ENCODE assay signal across 8 cellular contexts in the genomic region with DNA sequence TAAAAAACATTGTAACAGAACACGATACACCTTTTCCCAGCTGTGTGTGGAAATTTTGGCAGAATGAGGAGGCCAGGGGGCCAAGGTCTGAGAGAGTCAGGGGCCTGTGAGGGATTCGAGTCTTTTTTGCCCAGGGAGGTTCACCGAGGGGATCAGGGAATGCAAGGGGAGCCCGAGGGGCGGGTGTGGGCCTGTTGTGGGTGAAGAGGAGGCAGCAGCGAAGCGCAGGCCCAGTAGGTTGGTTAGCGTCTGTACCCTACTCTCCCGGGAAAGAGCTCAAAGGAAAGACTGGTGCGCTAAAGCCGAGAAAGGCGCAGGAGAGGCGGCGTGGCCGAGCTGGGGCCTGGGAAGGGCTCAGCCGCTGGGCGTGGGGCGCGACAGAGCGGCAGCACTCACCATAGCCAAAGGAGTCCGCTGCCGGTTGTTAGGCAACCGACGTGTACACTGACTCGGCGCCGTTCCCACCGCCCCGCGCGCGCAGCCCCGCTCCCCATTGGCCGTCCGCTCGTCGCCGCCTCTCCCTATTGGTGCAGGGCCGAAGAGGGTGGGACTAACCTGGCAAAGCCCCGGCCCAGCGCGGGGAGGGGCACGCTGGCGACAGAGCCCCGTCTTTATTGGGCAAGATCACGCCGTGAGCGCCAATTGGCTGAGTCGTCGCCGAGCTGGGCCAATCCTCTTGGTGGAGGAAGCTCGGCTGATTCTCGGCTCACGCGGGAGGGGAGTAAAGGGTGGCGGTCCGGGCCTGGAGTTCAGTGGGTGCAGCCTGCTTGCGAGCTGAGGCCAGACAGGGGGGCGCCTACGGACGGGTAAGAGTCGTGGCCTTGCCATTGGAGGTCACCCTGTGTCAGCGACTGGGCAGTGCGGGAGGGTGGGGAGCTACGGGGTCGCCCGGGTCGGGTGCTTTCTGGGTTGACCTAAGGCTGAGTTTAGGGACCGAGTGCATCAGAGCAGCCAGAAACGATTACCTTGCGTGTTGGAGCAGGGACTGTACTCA. TPM values are rescaled to one million over a fixed set of nuclear protein-coding genes. Genes with fewer than 3 reads are reported as not detected.
DNase-seq lines count a peak whose midpoint lies in the region; ATAC-seq and TF ChIP-seq lines count a peak whose summit lies in the region.

A gene (minus strand): TSS at position 446 of the 994 bp plus-strand sequence. CDS start 47 bp downstream, at position 399.
A gene (plus strand): TSS at position 752 of the 994 bp plus-strand sequence. CDS start 15,262 bp downstream, outside the sequence.

- peak within 1 kb of the TSS; percentile 65 to 94 for H3K4me3 ChIP-seq in SK-N-SH (ENCODE audit: low read depth in 2 of 2, low read length in 1 of 2)

- no peaks in the 10 kb centered on the region for H4K20me1 ChIP-seq in SK-N-SH (ENCODE audit: insufficient read depth)

- CTCF ChIA-PET in SK-N-SH (lab: Yijun Ruan, JAX) = interaction anchor here (1.5 to 2.4 kb wide), 7 partner anchors 10 to 198 kb away, joined by 4 to 13 read pairs (median 6); no protein-coding TSS in a partner anchor

- H3K4me2 ChIP-seq in SK-N-SH = peak within 1 kb of the TSS; percentile 99

- no peaks in the 10 kb centered on the region for H3K9me3 Mint-ChIP-seq in activated naive CD4-positive, alpha-beta T cell treated with anti-CD3 and anti-CD28 coated beads, Interleukin-2, amount 50 U/mL, for 24 hours

- H3K4me1 ChIP-seq in SK-N-SH (ENCODE audit: control insufficient read depth in 1 of 2, insufficient read depth in 2 of 2, low read depth in 1 of 2, low read length in 1 of 2) = peaks cover 0 to 19% of the 10 kb centered on the region in 2 experiments; a peak in 2 of 4 replicates

- H3K36me3 ChIP-seq in SK-N-SH (replicated peaks in 1 of 2; ENCODE audit: control insufficient read depth in 1 of 2, insufficient read depth in 2 of 2, low read length in 1 of 2) = peaks cover 30 to 44% of the 10 kb centered on the region in 2 experiments

- H3K4me3 Mint-ChIP-seq in activated naive CD4-positive, alpha-beta T cell treated with anti-CD3 and anti-CD28 coated beads, Interleukin-2, amount 50 U/mL, for 24 hours = peak within 1 kb of the TSS; percentile 96

- H3K9ac ChIP-seq in SK-N-SH = peak within 1 kb of the TSS; percentile 95

- under 1% methylated on average over 30 of the region's 71 CpGs for WGBS in SK-N-SH (ENCODE audit: low lambda C conversion rate)

- H3K27me3 ChIP-seq in SK-N-SH (ENCODE audit: insufficient read depth) = no peaks in the 10 kb centered on the region

- no peaks in the 10 kb centered on the region for H3K27me3 Mint-ChIP-seq in activated naive CD4-positive, alpha-beta T cell treated with anti-CD3 and anti-CD28 coated beads, Interleukin-2, amount 50 U/mL, for 24 hours

- peaks cover 25% of the 10 kb centered on the region for H3K4me1 Mint-ChIP-seq in activated naive CD4-positive, alpha-beta T cell treated with anti-CD3 and anti-CD28 coated beads, Interleukin-2, amount 50 U/mL, for 24 hours

- peak within 1 kb of the TSS; percentile 83 for H3K27ac Mint-ChIP-seq in activated naive CD4-positive, alpha-beta T cell treated with anti-CD3 and anti-CD28 coated beads, Interleukin-2, amount 50 U/mL, for 24 hours

- no peaks in the 10 kb centered on the region for H3K9me3 ChIP-seq in SK-N-SH

- TF ChIP-seq EP300 in SK-N-SH (IDR thresholded peaks at IDR 0.05; ENCODE audit: borderline replicate concordance in 1 of 2, low read depth in 1 of 2, low read length in 1 of 2) = no peak

- H2AFZ ChIP-seq in SK-N-SH (ENCODE audit: low read depth) = peak within 1 kb of the TSS; percentile 84

- DNase-seq in GM04504 (ENCODE audit: low read depth) = peak; percentile 90
- peak; percentile 86 for DNase-seq in NCI-H1048 (lab: John Stamatoyannopoulos, UW)
- peak; percentile 99 for DNase-seq in SK-N-SH
- DNase-seq in glomerular endothelial cell (ENCODE audit: extremely low read depth, low read depth, low spot score) = peak; percentile 42
- DNase-seq in occipital lobe (lab: John Stamatoyannopoulos, UW) = peak; percentile 93

- no peak for TF ChIP-seq CTCF in SK-N-SH (IDR thresholded peaks at IDR 0.05)

- no peak for TF ChIP-seq RAD21 in SK-N-SH (IDR thresholded peaks at IDR 0.05; ENCODE audit: low read length)

- POLR2A ChIA-PET in SK-N-SH (lab: Yijun Ruan, JAX) = interaction anchor here (1.6 kb wide), 1 partner anchor 13 kb away, joined by 3 read pairs; no protein-coding TSS in a partner anchor

- H3K36me3 Mint-ChIP-seq in activated naive CD4-positive, alpha-beta T cell treated with anti-CD3 and anti-CD28 coated beads, Interleukin-2, amount 50 U/mL, for 24 hours = peaks cover 2% of the 10 kb centered on the region

- H3K79me2 ChIP-seq in SK-N-SH (ENCODE audit: insufficient read depth) = peaks cover 50% of the 10 kb centered on the region

- H3F3A ChIP-seq in SK-N-SH (replicated peaks; ENCODE audit: insufficient read depth) = no peaks in the 10 kb centered on the region

- ATAC-seq in HG02571 (IDR thresholded peaks at IDR 0.05; ENCODE audit: unreplicated experiment) = peak; percentile 98

- no peaks in the 10 kb centered on the region for H3K9me2 ChIP-seq in SK-N-SH

- H3K27ac ChIP-seq in SK-N-SH (ENCODE audit: low read depth in 2 of 2, low read length in 1 of 2) (peak within 1 kb of the TSS; percentile 36 to 62; a peak in 3 of 4 replicates), temporal lobe (ENCODE audit: low read depth, low read length) (no peak within 1 kb of the TSS)

TF ChIP-seq in SK-N-SH, 30 proteins besides CTCF, POLR2A, EP300 and RAD21 (continues in another document):
- TF ChIP-seq NFIC (IDR thresholded peaks at IDR 0.05; ENCODE audit: borderline replicate concordance) = no peak
- TF ChIP-seq NRF1 (IDR thresholded peaks at IDR 0.05; ENCODE audit: low read depth, low read length) = peak; percentile 55
- TF ChIP-seq CHD2 (IDR thresholded peaks at IDR 0.05; ENCODE audit: low read length, partially characterized antibody) = peak; percentile 98
- TF ChIP-seq, protein P1, sequence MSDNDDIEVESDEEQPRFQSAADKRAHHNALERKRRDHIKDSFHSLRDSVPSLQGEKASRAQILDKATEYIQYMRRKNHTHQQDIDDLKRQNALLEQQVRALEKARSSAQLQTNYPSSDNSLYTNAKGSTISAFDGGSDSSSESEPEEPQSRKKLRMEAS (IDR thresholded peaks at IDR 0.05; ENCODE audit: low read depth) = 0 out of 2 replicates have a peak, but pooled peaks have one; percentile 18
- TF ChIP-seq TEAD4 (IDR thresholded peaks at IDR 0.05; ENCODE audit: borderline replicate concordance, insufficient read depth) = no peak
- TF ChIP-seq TAF1 (IDR thresholded peaks at IDR 0.05; ENCODE audit: borderline replicate concordance, low read depth, low read length) = peak; percentile 52; the same call in 1 of the 2 replicates
- TF ChIP-seq, protein P2, sequence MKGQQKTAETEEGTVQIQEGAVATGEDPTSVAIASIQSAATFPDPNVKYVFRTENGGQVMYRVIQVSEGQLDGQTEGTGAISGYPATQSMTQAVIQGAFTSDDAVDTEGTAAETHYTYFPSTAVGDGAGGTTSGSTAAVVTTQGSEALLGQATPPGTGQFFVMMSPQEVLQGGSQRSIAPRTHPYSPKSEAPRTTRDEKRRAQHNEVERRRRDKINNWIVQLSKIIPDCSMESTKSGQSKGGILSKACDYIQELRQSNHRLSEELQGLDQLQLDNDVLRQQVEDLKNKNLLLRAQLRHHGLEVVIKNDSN (IDR thresholded peaks at IDR 0.05; ENCODE audit: borderline replicate concordance, low read depth) = 0 out of 2 replicates have a peak, but pooled peaks have one; percentile 24
- TF ChIP-seq, protein P3, sequence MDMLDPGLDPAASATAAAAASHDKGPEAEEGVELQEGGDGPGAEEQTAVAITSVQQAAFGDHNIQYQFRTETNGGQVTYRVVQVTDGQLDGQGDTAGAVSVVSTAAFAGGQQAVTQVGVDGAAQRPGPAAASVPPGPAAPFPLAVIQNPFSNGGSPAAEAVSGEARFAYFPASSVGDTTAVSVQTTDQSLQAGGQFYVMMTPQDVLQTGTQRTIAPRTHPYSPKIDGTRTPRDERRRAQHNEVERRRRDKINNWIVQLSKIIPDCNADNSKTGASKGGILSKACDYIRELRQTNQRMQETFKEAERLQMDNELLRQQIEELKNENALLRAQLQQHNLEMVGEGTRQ (IDR thresholded peaks at IDR 0.05; ENCODE audit: borderline replicate concordance, low read depth, low read length) = no peak
- TF ChIP-seq, protein P4, sequence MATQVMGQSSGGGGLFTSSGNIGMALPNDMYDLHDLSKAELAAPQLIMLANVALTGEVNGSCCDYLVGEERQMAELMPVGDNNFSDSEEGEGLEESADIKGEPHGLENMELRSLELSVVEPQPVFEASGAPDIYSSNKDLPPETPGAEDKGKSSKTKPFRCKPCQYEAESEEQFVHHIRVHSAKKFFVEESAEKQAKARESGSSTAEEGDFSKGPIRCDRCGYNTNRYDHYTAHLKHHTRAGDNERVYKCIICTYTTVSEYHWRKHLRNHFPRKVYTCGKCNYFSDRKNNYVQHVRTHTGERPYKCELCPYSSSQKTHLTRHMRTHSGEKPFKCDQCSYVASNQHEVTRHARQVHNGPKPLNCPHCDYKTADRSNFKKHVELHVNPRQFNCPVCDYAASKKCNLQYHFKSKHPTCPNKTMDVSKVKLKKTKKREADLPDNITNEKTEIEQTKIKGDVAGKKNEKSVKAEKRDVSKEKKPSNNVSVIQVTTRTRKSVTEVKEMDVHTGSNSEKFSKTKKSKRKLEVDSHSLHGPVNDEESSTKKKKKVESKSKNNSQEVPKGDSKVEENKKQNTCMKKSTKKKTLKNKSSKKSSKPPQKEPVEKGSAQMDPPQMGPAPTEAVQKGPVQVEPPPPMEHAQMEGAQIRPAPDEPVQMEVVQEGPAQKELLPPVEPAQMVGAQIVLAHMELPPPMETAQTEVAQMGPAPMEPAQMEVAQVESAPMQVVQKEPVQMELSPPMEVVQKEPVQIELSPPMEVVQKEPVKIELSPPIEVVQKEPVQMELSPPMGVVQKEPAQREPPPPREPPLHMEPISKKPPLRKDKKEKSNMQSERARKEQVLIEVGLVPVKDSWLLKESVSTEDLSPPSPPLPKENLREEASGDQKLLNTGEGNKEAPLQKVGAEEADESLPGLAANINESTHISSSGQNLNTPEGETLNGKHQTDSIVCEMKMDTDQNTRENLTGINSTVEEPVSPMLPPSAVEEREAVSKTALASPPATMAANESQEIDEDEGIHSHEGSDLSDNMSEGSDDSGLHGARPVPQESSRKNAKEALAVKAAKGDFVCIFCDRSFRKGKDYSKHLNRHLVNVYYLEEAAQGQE (IDR thresholded peaks at IDR 0.05; ENCODE audit: low read depth, low read length) = no peak

RNA-seq across cellular contexts. Expression of the first gene that starts in this region (rescaled TPM):
- polyA plus RNA-seq in SK-N-SH (2012; rRNA removed) = 41.1 and 46.6 TPM in 2 replicates
- polyA plus RNA-seq in SK-N-SH (2012; cell fraction: cytosol; rRNA removed) = 60.5 and 87.1 TPM in 2 replicates
- polyA plus RNA-seq in SK-N-SH (2012; cell fraction: nucleus; rRNA removed) = 11.9 and 27.5 TPM in 2 replicates
- total RNA-seq in glomerular endothelial cell (24.7 and 40.7 TPM in 2 replicates), occipital lobe (24.2 TPM), temporal lobe (27.3 TPM)

RNA-seq across cellular contexts. Expression of the second gene that starts in this region (rescaled TPM):
- 24.8 and 26.3 TPM in 2 replicates for polyA plus RNA-seq in SK-N-SH (2012; rRNA removed)
- polyA plus RNA-seq in SK-N-SH (2012; cell fraction: cytosol; rRNA removed) = 23.8 and 25.4 TPM in 2 replicates
- 19.9 and 21.8 TPM in 2 replicates for polyA plus RNA-seq in SK-N-SH (2012; cell fraction: nucleus; rRNA removed)
- total RNA-seq in glomerular endothelial cell (21.5 and 23.4 TPM in 2 replicates), occipital lobe (14.5 TPM), temporal lobe (14.5 TPM)

Comparison
In these comparisons a context has a peak if more than half of its experiments do, and no peak if none do; other contexts are left out.
1. DNase-seq: peak in every context shown above with its lines; median percentile 99 in SK-N-SH; 93 in occipital lobe; 90 in GM04504; 86 in NCI-H1048; 42 in glomerular endothelial cell.